ENCODE assay signal across 9 cellular contexts in genomic region chr10:114458955-114459354, GRCh38. TPM values are rescaled to one million over a fixed set of nuclear protein-coding genes. Genes with fewer than 3 reads are reported as not detected.
DNase-seq lines count a peak whose midpoint lies in the region; TF ChIP-seq lines count a peak whose summit lies in the region.
"Had no signal": no experiment of that assay in that cellular context is flagged by ENCODE, and none has a peak within 500 bp of the region (broad histone marks: within the 10 kb centered on the region; RNA-seq: fewer than 3 reads in every experiment).

No MANE protein-coding gene starts in this region.

- H3K9me3 Mint-ChIP-seq in activated T-helper 2 cell treated with anti-CD3 and anti-CD28 coated beads, Interferon-gamma antibody, Interleukin-2, Interleukin-4, amounts not matched to agents 10 μg/mL and 5 μg/mL and 100 μg/mL, durations not matched to agents 14 hours and 24 hours and 36 hours: no peaks in the 10 kb centered on the region
- H3K9me3 Mint-ChIP-seq: central memory CD8-positive, alpha-beta T cell had no signal

- peaks cover 38% of the 10 kb centered on the region for H3K36me3 Mint-ChIP-seq in activated T-helper 2 cell treated with anti-CD3 and anti-CD28 coated beads, Interferon-gamma antibody, Interleukin-2, Interleukin-4, amounts not matched to agents 10 μg/mL and 5 μg/mL and 100 μg/mL, durations not matched to agents 14 hours and 24 hours and 36 hours (ENCODE audit: low read depth)

- TF ChIP-seq POLR2A in transverse colon (IDR thresholded peaks at IDR 0.05): no peak
- TF ChIP-seq POLR2A in prostate gland (IDR thresholded peaks at IDR 0.05): no peak

- H3K27me3 Mint-ChIP-seq in activated T-helper 2 cell treated with anti-CD3 and anti-CD28 coated beads, Interferon-gamma antibody, Interleukin-2, Interleukin-4, amounts not matched to agents 10 μg/mL and 5 μg/mL and 100 μg/mL, durations not matched to agents 14 hours and 24 hours and 36 hours (ENCODE audit: low read depth): no peaks in the 10 kb centered on the region
- H3K27me3 Mint-ChIP-seq: central memory CD8-positive, alpha-beta T cell had no signal

- peak; percentile 48 for DNase-seq in GM10248 (ENCODE audit: extremely low spot score)
- peak; percentile 50 for DNase-seq in LHCN-M2 (ENCODE audit: low read depth)
- DNase-seq in activated T-helper 2 cell treated with anti-CD3 and anti-CD28 coated beads, Interferon-gamma antibody, Interleukin-2, Interleukin-4, amounts not matched to agents 10 μg/mL and 5 μg/mL and 100 μg/mL, durations not matched to agents 14 hours and 24 hours and 36 hours (ENCODE audit: low spot score): no peak
- DNase-seq in iris pigment epithelial cell (ENCODE audit: low read depth): peak; percentile 44
- DNase-seq in transverse colon: peak; percentile 50
- no peak for DNase-seq in prostate gland (ENCODE audit: low spot score)
- no peak for DNase-seq in coronary artery (ENCODE audit: low spot score)

- no peak overlapping the region for H3K4me3 Mint-ChIP-seq in activated T-helper 2 cell treated with anti-CD3 and anti-CD28 coated beads, Interferon-gamma antibody, Interleukin-2, Interleukin-4, amounts not matched to agents 10 μg/mL and 5 μg/mL and 100 μg/mL, durations not matched to agents 14 hours and 24 hours and 36 hours (ENCODE audit: low read depth)
- H3K4me3 Mint-ChIP-seq: central memory CD8-positive, alpha-beta T cell had no signal

- H3K27ac Mint-ChIP-seq in activated T-helper 2 cell treated with anti-CD3 and anti-CD28 coated beads, Interferon-gamma antibody, Interleukin-2, Interleukin-4, amounts not matched to agents 10 μg/mL and 5 μg/mL and 100 μg/mL, durations not matched to agents 14 hours and 24 hours and 36 hours: peak overlapping the region; percentile 24

- no peak overlapping the region for H3K27ac ChIP-seq in 22Rv1
- no peak overlapping the region for H3K27ac ChIP-seq in transverse colon
- H3K27ac ChIP-seq in prostate gland: no peak overlapping the region
- H3K27ac ChIP-seq in coronary artery: no peak overlapping the region

- peaks cover 15% of the 10 kb centered on the region for H3K4me1 Mint-ChIP-seq in activated T-helper 2 cell treated with anti-CD3 and anti-CD28 coated beads, Interferon-gamma antibody, Interleukin-2, Interleukin-4, amounts not matched to agents 10 μg/mL and 5 μg/mL and 100 μg/mL, durations not matched to agents 14 hours and 24 hours and 36 hours (ENCODE audit: low read depth)

- H3K36me3 ChIP-seq in transverse colon (peaks cover 0 to 5% (median 0%) of the 10 kb centered on the region in 4 donors), prostate gland (no peaks in the 10 kb centered on the region)

- H3K9me3 ChIP-seq in transverse colon (no peaks in the 10 kb centered on the region), prostate gland (no peaks in the 10 kb centered on the region)

- TF ChIP-seq CTCF in 22Rv1 (IDR thresholded peaks at IDR 0.05) (peak; percentile 70), GM10248 (IDR thresholded peaks at IDR 0.05; ENCODE audit: control extremely low read depth, extremely low read depth, low read depth, missing control alignments) (peak; percentile 41), transverse colon (IDR thresholded peaks at IDR 0.05) (peak; percentile 25 to 48 (median 30)), prostate gland (IDR thresholded peaks at IDR 0.05) (peak in 2 of 4 experiments; percentile 13 to 26), coronary artery (IDR thresholded peaks at IDR 0.05) (no peak)

- 71 to 86% methylated on average over 3 of the region's 3 CpGs for WGBS in transverse colon (ENCODE audit: low coverage in 1 of 2), 2 donors
- 88% methylated on average over 3 of the region's 3 CpGs for WGBS in prostate gland

- in situ Hi-C loops in transverse colon (cut with MboI; ENCODE audit: low pct_ligation_motif_present in 1 of 4, low pct_unique_long_range_greater_than_20kb in 1 of 4, low sequenced_read_pairs in 3 of 4): loop anchor here in 2 of 4 donors (25.0 kb wide), 2 partner anchors 228 to 328 kb away; no protein-coding TSS in a partner anchor

- POLR2A ChIA-PET in GM10248 (lab: Yijun Ruan, JAX): no interaction called here

- no peaks in the 10 kb centered on the region for H3K27me3 ChIP-seq in transverse colon
- H3K27me3 ChIP-seq in prostate gland (replicated peaks; ENCODE audit: insufficient read depth): no peaks in the 10 kb centered on the region

- TF ChIP-seq EP300 in transverse colon (IDR thresholded peaks at IDR 0.05; ENCODE audit: low read depth): no peak

- no peaks in the 10 kb centered on the region for H3K4me1 ChIP-seq in transverse colon
- no peaks in the 10 kb centered on the region for H3K4me1 ChIP-seq in prostate gland (replicated peaks)

- CTCF ChIA-PET in GM10248 (lab: Yijun Ruan, JAX): interaction anchor here (0.7 to 6.0 kb wide), 9 partner anchors 12 to 285 kb away, joined by 3 to 41 read pairs (median 5); partner anchors contain the start of gene CCDC186

- H3K4me3 ChIP-seq in transverse colon (no peak overlapping the region), prostate gland (no peak overlapping the region), coronary artery (no peak overlapping the region)

- intact Hi-C loops in activated T-helper 2 cell treated with anti-CD3 and anti-CD28 coated beads, Interferon-gamma antibody, Interleukin-2, Interleukin-4, amounts not matched to agents 10 μg/mL and 5 μg/mL and 100 μg/mL, durations not matched to agents 14 hours and 24 hours and 36 hours (cut with micrococcal nuclease): loop anchor here (1.0 kb wide), 1 partner anchor 155 kb away; no protein-coding TSS in a partner anchor
- intact Hi-C loops in transverse colon (cut with DNase I; ENCODE audit: low total_unique reads): no loop called here
- intact Hi-C loops in prostate gland (cut with DNase I): no loop called here

RNA-seq across cellular contexts. Expression of gene AFAP1L2, which starts 54.7 kb away (rescaled TPM):
- total RNA-seq in LHCN-M2 (2014; rRNA removed) (under 0.01 TPM in 1 of 2 replicates, not detected in the other), transverse colon (10 to 100 TPM; 12.2 to 42.6 (median 13.2) TPM), prostate gland (10 to 100 TPM; 16.1 to 34.1 TPM)
- 0.09 TPM for polyA plus RNA-seq in LHCN-M2 (2012)
- total RNA-seq in activated T-helper 2 cell treated with anti-CD3 and anti-CD28 coated beads, Interferon-gamma antibody, Interleukin-2, Interleukin-4, amounts not matched to agents 10 μg/mL and 5 μg/mL and 100 μg/mL, durations not matched to agents 14 hours and 24 hours and 36 hours: 3.5 and 4.7 TPM in 2 replicates

Comparison
In these comparisons a context has a peak if more than half of its experiments do, and no peak if none do; other contexts are left out.
1. DNase-seq: peak in GM10248 (single experiment), LHCN-M2 (single experiment), iris pigment epithelial cell (single experiment) and transverse colon (single experiment); none in activated T-helper 2 cell treated with anti-CD3 and anti-CD28 coated beads, Interferon-gamma antibody, Interleukin-2, Interleukin-4, amounts not matched to agents 10 μg/mL and 5 μg/mL and 100 μg/mL, durations not matched to agents 14 hours and 24 hours and 36 hours (single experiment), prostate gland (single experiment) and coronary artery (single experiment).